Comparison of ENCODE assay signal across 11 cellular contexts in genomic region chr6:146545608-146546007, GRCh38. TPM values are rescaled to one million over a fixed set of nuclear protein-coding genes. Genes with fewer than 3 reads are reported as not detected.
DNase-seq lines count a peak whose midpoint lies in the region; ATAC-seq, FAIRE-seq and TF ChIP-seq lines count a peak whose summit lies in the region.
"Had no signal": no experiment of that assay in that cellular context is flagged by ENCODE, and none has a peak within 500 bp of the region (broad histone marks: within the 10 kb centered on the region; RNA-seq: fewer than 3 reads in every experiment).

No MANE protein-coding gene starts in this region.

- no peak overlapping the region for H2AFZ ChIP-seq in keratinocyte (ENCODE audit: control insufficient read depth, low read length)

- peak overlapping the region; percentile 93 for H3K9ac ChIP-seq in keratinocyte (ENCODE audit: control insufficient read depth, extremely low read depth, insufficient read depth, low read length)

- peaks cover 19 to 20% of the 10 kb centered on the region in 2 donors for H3K27me3 Mint-ChIP-seq in natural killer cell treated with Interleukin-12 subunit alpha and Interleukin-12 subunit beta and Interleukin-15 and Interleukin-18, amount 100 ng/mL, for 72 hours

- no peak for TF ChIP-seq EP300 in stomach (IDR thresholded peaks at IDR 0.05)

- no peak overlapping the region for H3K4me3 Mint-ChIP-seq in natural killer cell treated with Interleukin-12 subunit alpha and Interleukin-12 subunit beta and Interleukin-15 and Interleukin-18, amount 100 ng/mL, for 72 hours

- dilution Hi-C loops in keratinocyte (cut with MboI; ENCODE audit: extremely low pct_ligation_motif_present, low sequenced_read_pairs), result no loop called here

- H4K20me1 ChIP-seq in keratinocyte (ENCODE audit: control insufficient read depth, extremely low read depth, insufficient read depth, low read length), result no peaks in the 10 kb centered on the region

- H3K79me2 ChIP-seq in keratinocyte (ENCODE audit: control insufficient read depth, insufficient read depth, low read length), result peaks cover 56% of the 10 kb centered on the region

- TF ChIP-seq CTCF in HEK293 (tag by site-specific recombination; IDR thresholded peaks at IDR 0.05), result no peak
- no peak for TF ChIP-seq CTCF in keratinocyte (optimal IDR thresholded peaks at IDR 0.05 in 1 of 3, IDR thresholded peaks at IDR 0.05 in 1 of 3, conservative IDR thresholded peaks at IDR 0.05 in 1 of 3; ENCODE audit: extremely low read depth in 1 of 3, insufficient read depth in 2 of 3, low read length in 3 of 3)
- no peak for TF ChIP-seq CTCF in stomach (IDR thresholded peaks at IDR 0.05)

- peaks cover 8% of the 10 kb centered on the region for H3K9me3 Mint-ChIP-seq in natural killer cell treated with Interleukin-12 subunit alpha and Interleukin-12 subunit beta and Interleukin-15 and Interleukin-18, amount 100 ng/mL, for 72 hours

- no peak for ATAC-seq in natural killer cell treated with Interleukin-12 subunit alpha and Interleukin-12 subunit beta and Interleukin-15 and Interleukin-18, amount 100 ng/mL, for 72 hours

- peak overlapping the region; percentile 98 for H3K4me2 ChIP-seq in keratinocyte (ENCODE audit: control insufficient read depth, extremely low read depth, insufficient read depth, low read depth, low read length)

- POLR2A ChIA-PET in HEK293 (lab: Yijun Ruan, JAX), result interaction anchor here (0.5 to 1.2 kb wide), 4 partner anchors 53 to 968 kb away, joined by 3 to 8 read pairs (median 3); partner anchors contain the start of gene ADGB

- no peaks in the 10 kb centered on the region for H3K9me1 ChIP-seq in keratinocyte (ENCODE audit: control insufficient read depth, extremely low read depth, insufficient read depth, low read length)

- TF ChIP-seq POLR2A in stomach (IDR thresholded peaks at IDR 0.05), result no peak

- H3K27ac ChIP-seq in HEK293 (ENCODE audit: extremely low read depth, low read depth, low read length) (no peak overlapping the region), keratinocyte (ENCODE audit: control insufficient read depth, insufficient read depth, low read length) (peak overlapping the region; percentile 88), stomach (peak overlapping the region in 4 of 5 donors; percentile 95 to 99 (median 97))

- peaks cover 4 to 15% of the 10 kb centered on the region in 2 donors for H3K4me1 Mint-ChIP-seq in natural killer cell treated with Interleukin-12 subunit alpha and Interleukin-12 subunit beta and Interleukin-15 and Interleukin-18, amount 100 ng/mL, for 72 hours (ENCODE audit: low read depth in 2 of 2)

- H3K4me3 ChIP-seq in HEK293 (ENCODE audit: low read depth, low read length) (peak overlapping the region; percentile 8; the same call in 1 of the 2 replicates), keratinocyte (ENCODE audit: control insufficient read depth in 2 of 3, extremely low read depth in 1 of 3, insufficient read depth in 2 of 3, low read depth in 1 of 3, low read length in 3 of 3) (peak overlapping the region; percentile 87 to 94 (median 89)), stomach (peak overlapping the region; percentile 57 to 82 (median 66))

- H3K4me1 ChIP-seq in HEK293 (ENCODE audit: control insufficient read depth, insufficient read depth, low read length), result peaks cover 9% of the 10 kb centered on the region
- peaks cover 21% of the 10 kb centered on the region for H3K4me1 ChIP-seq in keratinocyte (ENCODE audit: control insufficient read depth, extremely low read depth, insufficient read depth, low read length)
- H3K4me1 ChIP-seq in stomach, result peaks cover 12 to 55% (median 24%) of the 10 kb centered on the region in 4 donors

- intact Hi-C loops in stomach (cut with DNase I; ENCODE audit: low total_unique reads), result loop anchor here (10.0 kb wide), 1 partner anchor 581 kb away; the partner anchor contains the start of gene SHPRH

- peak; percentile 77 for DNase-seq in amniotic epithelial cell (ENCODE audit: low read depth)
- DNase-seq in keratinocyte (ENCODE audit: low read depth, low spot score), result no peak
- no peak for DNase-seq in stomach
- DNase-seq in stimulated activated CD4-positive, alpha-beta T cell treated with anti-CD3 and anti-CD28 coated beads, Interleukin-4, amount 100 ng/mL, for 24 hours, result no peak
- DNase-seq in frontal cortex (ENCODE audit: low spot score in 2 of 2), result no peak
- no peak for DNase-seq in natural killer cell treated with Interleukin-12 subunit alpha and Interleukin-12 subunit beta and Interleukin-15 and Interleukin-18, amount 100 ng/mL, for 72 hours (ENCODE audit: low spot score)
- DNase-seq in iPS-NIHi11 (ENCODE audit: low spot score), result no peak
- DNase-seq: activated CD4-positive, alpha-beta T cell treated with anti-CD3 and anti-CD28 coated beads for 4 hours; NCI-H226; nucleus accumbens had no signal

- peaks cover 0 to 10% of the 10 kb centered on the region in 2 experiments; a peak in 2 of 3 replicates for H3K36me3 ChIP-seq in HEK293 (ENCODE audit: control insufficient read depth in 2 of 2, insufficient read depth in 1 of 2, low read length in 2 of 2)
- peaks cover 3% of the 10 kb centered on the region in 2 experiments for H3K36me3 ChIP-seq in keratinocyte (ENCODE audit: control insufficient read depth in 2 of 2, extremely low read depth in 1 of 2, insufficient read depth in 2 of 2, low read length in 2 of 2)
- peaks cover 0 to 14% (median 13%) of the 10 kb centered on the region in 4 donors for H3K36me3 ChIP-seq in stomach

- H3K9me3 ChIP-seq in HEK293 (ENCODE audit: control insufficient read depth, insufficient read depth, low read depth, low read length) (no peaks in the 10 kb centered on the region), keratinocyte (ENCODE audit: control insufficient read depth, low read depth, low read length) (no peaks in the 10 kb centered on the region), stomach (no peaks in the 10 kb centered on the region)

- peak overlapping the region in 1 of 2 donors; percentile 58 for H3K27ac Mint-ChIP-seq in natural killer cell treated with Interleukin-12 subunit alpha and Interleukin-12 subunit beta and Interleukin-15 and Interleukin-18, amount 100 ng/mL, for 72 hours

- peak; percentile 46 for FAIRE-seq in keratinocyte (lab: Jason Lieb, UNC)
- no peak for FAIRE-seq in frontal cortex (lab: Jason Lieb, UNC)

- WGBS in stomach, 5 donors, result 44 to 63% (median 55%) methylated on average over 5 of the region's 5 CpGs

- CTCF ChIA-PET in HEK293 (lab: Yijun Ruan, JAX), result interaction anchor here (0.6 to 2.1 kb wide), 6 partner anchors 13 to 581 kb away, joined by 3 to 4 read pairs (median 4); partner anchors contain the start of gene SHPRH

- H3K27me3 ChIP-seq in keratinocyte (ENCODE audit: control insufficient read depth, extremely low read depth, insufficient read depth, low read length) (no peaks in the 10 kb centered on the region), stomach (no peaks in the 10 kb centered on the region)

- peaks cover 6% of the 10 kb centered on the region for H3K36me3 Mint-ChIP-seq in natural killer cell treated with Interleukin-12 subunit alpha and Interleukin-12 subunit beta and Interleukin-15 and Interleukin-18, amount 100 ng/mL, for 72 hours

TF ChIP-seq in HEK293, 187 proteins besides CTCF, POLR2A, EP300 and RAD21:
- TF ChIP-seq WT1 (tag by site-specific recombination; IDR thresholded peaks at IDR 0.05), result no peak
- no peak for TF ChIP-seq ZNF24 (tag by site-specific recombination; IDR thresholded peaks at IDR 0.05)
- no peak for TF ChIP-seq KLF7 (tag by site-specific recombination; IDR thresholded peaks at IDR 0.05; ENCODE audit: borderline replicate concordance)
- TF ChIP-seq ZNF701 (tag by site-specific recombination; IDR thresholded peaks at IDR 0.05), result no peak
- TF ChIP-seq ZNF660 (tag by site-specific recombination; IDR thresholded peaks at IDR 0.05), result no peak

RNA-seq across cellular contexts. Expression of gene RAB32, which starts 2.0 kb away (rescaled TPM):
- polyA plus RNA-seq in keratinocyte (59.1 to 73.0 TPM (median 70.1 TPM) in 3 replicates), stomach (10 to 100 TPM in 2 of 3 donors, 1 to 10 TPM in 1; 9.4 to 46.6 (median 43.4) TPM)
- 22.2 TPM for polyA plus RNA-seq in keratinocyte (2011; ENCODE audit: low read depth)
- 75.7 and 110 TPM in 2 replicates for polyA plus RNA-seq in keratinocyte (2011; cell fraction: cytosol; rRNA removed)
- 25.6 and 27.0 TPM in 2 replicates for polyA plus RNA-seq in keratinocyte (2011; cell fraction: nucleus; rRNA removed)
- 61.2 and 77.9 TPM in 2 replicates for polyA plus RNA-seq in keratinocyte (2012; ENCODE audit: low replicate concordance)
- polyA minus RNA-seq in keratinocyte, result 15.8 to 26.6 TPM (median 25.4 TPM) in 3 replicates
- 33.6 TPM for polyA minus RNA-seq in keratinocyte (2011; cell fraction: cytosol; rRNA and poly(A)+ RNA removed)
- polyA minus RNA-seq in keratinocyte (2011; cell fraction: nucleus; rRNA and poly(A)+ RNA removed), result 8.1 and 9.2 TPM in 2 replicates
- total RNA-seq in stomach (10 to 100 TPM in 2 of 5 donors, 1 to 10 TPM in 3; 3.5 to 21.7 (median 4.6) TPM), frontal cortex (6.9 TPM)
- total RNA-seq in natural killer cell treated with Interleukin-12 subunit alpha and Interleukin-12 subunit beta and Interleukin-15 and Interleukin-18, amount 100 ng/mL, for 72 hours, result 1 to 10 TPM; 2.3 to 2.5 TPM

RNA-seq across cellular contexts. Expression of gene ADGB, which starts 53.2 kb away (rescaled TPM):
- not detected in 3 replicates for polyA plus RNA-seq in keratinocyte
- polyA plus RNA-seq in keratinocyte (2011; ENCODE audit: low read depth), result not detected
- polyA plus RNA-seq in keratinocyte (2011; cell fraction: cytosol; rRNA removed), result not detected in 2 replicates
- not detected in 2 replicates for polyA plus RNA-seq in keratinocyte (2011; cell fraction: nucleus; rRNA removed)
- not detected in 2 replicates for polyA plus RNA-seq in keratinocyte (2012; ENCODE audit: low replicate concordance)
- polyA minus RNA-seq in keratinocyte, result not detected in 3 replicates
- polyA minus RNA-seq in keratinocyte (2011; cell fraction: cytosol; rRNA and poly(A)+ RNA removed), result not detected
- polyA minus RNA-seq in keratinocyte (2011; cell fraction: nucleus; rRNA and poly(A)+ RNA removed), result not detected in 2 replicates
- under 1 TPM in 1 of 5 donors, not detected in 4; 0.29 TPM for total RNA-seq in stomach
- polyA plus RNA-seq in stomach, result not detected
- under 0.01 TPM for total RNA-seq in frontal cortex
- total RNA-seq in natural killer cell treated with Interleukin-12 subunit alpha and Interleukin-12 subunit beta and Interleukin-15 and Interleukin-18, amount 100 ng/mL, for 72 hours, result not detected

Comparison
In these comparisons a context has a peak if more than half of its experiments do, and no peak if none do; other contexts are left out.
1. H3K4me3 ChIP-seq: peak in every context shown above with its lines; median percentile 89 in keratinocyte; 66 in stomach; 8 in HEK293.